In genomic region chr9:90580576-90580975, GRCh38 we compare ENCODE assay signal across 34 cellular contexts.
"Had no signal": no experiment of that assay in that cellular context is flagged by ENCODE, and none has a peak within 500 bp of the region (broad histone marks: within the 10 kb centered on the region; RNA-seq: fewer than 3 reads in every experiment).

No MANE protein-coding gene starts in this region.

- H3K36me3 ChIP-seq: breast epithelium, MG63, SJSA1 had no signal

- H3K4me1 ChIP-seq: body of pancreas, breast epithelium, SJSA1 had no signal

- H3K36me3 Mint-ChIP-seq: activated naive CD4-positive, alpha-beta T cell treated with anti-CD3 and anti-CD28 coated beads, Interleukin-2, amount 50 U/mL, for 24 hours; activated naive CD8-positive, alpha-beta T cell treated with anti-CD3 and anti-CD28 coated beads, Interleukin-2, amount 10 ng/mL, durations not matched to agents 7 days and 5 days had no signal

- H3K27ac Mint-ChIP-seq: activated CD4-positive, alpha-beta T cell treated with anti-CD3 and anti-CD28 coated beads for 36 hours; activated CD4-positive, alpha-beta T cell treated with anti-CD3 and anti-CD28 coated beads, Interleukin-2, amount 10 ng/mL, durations not matched to agents 7 days and 5 days; activated CD8-positive, alpha-beta T cell treated with anti-CD3 and anti-CD28 coated beads, Interleukin-2, amount 10 ng/mL, durations not matched to agents 7 days and 5 days; activated naive CD4-positive, alpha-beta T cell treated with anti-CD3 and anti-CD28 coated beads, Interleukin-2, amount 50 U/mL, for 24 hours; activated naive CD8-positive, alpha-beta T cell treated with anti-CD3 and anti-CD28 coated beads, Interleukin-2, amount 10 ng/mL, durations not matched to agents 7 days and 5 days; activated T-cell treated with anti-CD3 and anti-CD28 coated beads, Interleukin-2, amount 50 U/mL, for 24 hours; activated T-helper 2 cell treated with anti-CD3 and anti-CD28 coated beads, Interferon-gamma antibody, Interleukin-2, Interleukin-4, amounts not matched to agents 10 μg/mL and 5 μg/mL and 100 μg/mL, durations not matched to agents 14 hours and 24 hours and 36 hours; T-helper 1 cell treated with Interleukin-12 subunit alpha and Interleukin-12 subunit beta and Interleukin-4 antibody, amounts not matched to agents 30 μg/mL and 1 μg/mL, for 36 hours; T-helper 2 cell treated with Interferon-gamma antibody and Interleukin-4, amounts not matched to agents 5 μg/mL and 100 μg/mL, for 36 hours had no signal

- DNase-seq: activated CD4-positive, alpha-beta T cell treated with anti-CD3 and anti-CD28 coated beads for 36 hours; activated CD4-positive, alpha-beta T cell treated with anti-CD3 and anti-CD28 coated beads, Interleukin-2, amount 10 ng/mL, durations not matched to agents 7 days and 5 days; activated CD4-positive, alpha-beta T cell treated with anti-CD3 and anti-CD28 coated beads, Interleukin-2, amount 50 U/mL, for 48 hours; activated CD8-positive, alpha-beta T cell treated with anti-CD3 and anti-CD28 coated beads, Interleukin-2, amount 10 ng/mL, durations not matched to agents 7 days and 5 days; activated gamma-delta T cell; activated naive CD4-positive, alpha-beta T cell treated with Interleukin-2 at 50 U/mL for 16 hours; activated naive CD8-positive, alpha-beta T cell treated with anti-CD3 and anti-CD28 coated beads, Interleukin-2, amount 10 ng/mL, durations not matched to agents 7 days and 5 days; activated T-cell treated with anti-CD3 and anti-CD28 coated beads, Interleukin-2, amount 50 U/mL, for 24 hours; amygdala; body of pancreas; Kasumi-1; KG1; MV-4-11; NCI-H1092; NCI-H1436 treated with DMSO at 0.1 percent for 48 hours; NCI-H187; NCI-H2029 treated with DMSO at 0.1 percent for 48 hours; NCI-H2107; NCI-H2171 treated with DMSO at 0.1 percent for 48 hours; NCI-H2227 treated with DMSO at 0.1 percent for 48 hours; NCI-H446 treated with DMSO at 0.1 percent for 48 hours; NCI-H524 treated with DMSO at 0.1 percent for 48 hours; SHP77 treated with DMSO at 0.1 percent for 48 hours had no signal

- H3K4me1 Mint-ChIP-seq: activated CD4-positive, alpha-beta T cell treated with anti-CD3 and anti-CD28 coated beads for 36 hours; activated CD4-positive, alpha-beta T cell treated with anti-CD3 and anti-CD28 coated beads, Interleukin-2, amount 10 ng/mL, durations not matched to agents 7 days and 5 days; activated naive CD4-positive, alpha-beta T cell treated with anti-CD3 and anti-CD28 coated beads, Interleukin-2, amount 50 U/mL, for 24 hours; activated naive CD8-positive, alpha-beta T cell treated with anti-CD3 and anti-CD28 coated beads, Interleukin-2, amount 10 ng/mL, durations not matched to agents 7 days and 5 days had no signal

- H2AFZ ChIP-seq: PC-9 had no signal

- FAIRE-seq: astrocyte, TTC549 had no signal

- H3K27me3 ChIP-seq: body of pancreas, breast epithelium, MG63, SJSA1 had no signal

- H3K9me3 ChIP-seq: body of pancreas, breast epithelium, MG63, SJSA1, SK-N-SH had no signal

- H3K27me3 Mint-ChIP-seq: activated CD4-positive, alpha-beta T cell treated with anti-CD3 and anti-CD28 coated beads for 36 hours had no signal

- H3K4me3 Mint-ChIP-seq: activated CD4-positive, alpha-beta T cell treated with anti-CD3 and anti-CD28 coated beads for 36 hours; activated CD4-positive, alpha-beta T cell treated with anti-CD3 and anti-CD28 coated beads, Interleukin-2, amount 10 ng/mL, durations not matched to agents 7 days and 5 days; activated CD8-positive, alpha-beta T cell treated with anti-CD3 and anti-CD28 coated beads, Interleukin-2, amount 10 ng/mL, durations not matched to agents 7 days and 5 days; activated naive CD4-positive, alpha-beta T cell treated with anti-CD3 and anti-CD28 coated beads, Interleukin-2, amount 50 U/mL, for 24 hours; activated naive CD8-positive, alpha-beta T cell treated with anti-CD3 and anti-CD28 coated beads, Interleukin-2, amount 10 ng/mL, durations not matched to agents 7 days and 5 days; activated T-cell treated with anti-CD3 and anti-CD28 coated beads, Interleukin-2, amount 50 U/mL, for 24 hours; T-helper 1 cell treated with Interleukin-12 subunit alpha and Interleukin-12 subunit beta and Interleukin-4 antibody, amounts not matched to agents 30 μg/mL and 1 μg/mL, for 36 hours; T-helper 2 cell treated with Interferon-gamma antibody and Interleukin-4, amounts not matched to agents 5 μg/mL and 100 μg/mL, for 36 hours had no signal

- H3K9me3 Mint-ChIP-seq: activated CD4-positive, alpha-beta T cell treated with anti-CD3 and anti-CD28 coated beads, Interleukin-2, amount 10 ng/mL, durations not matched to agents 7 days and 5 days; activated naive CD4-positive, alpha-beta T cell treated with anti-CD3 and anti-CD28 coated beads, Interleukin-2, amount 50 U/mL, for 24 hours; activated naive CD8-positive, alpha-beta T cell treated with anti-CD3 and anti-CD28 coated beads, Interleukin-2, amount 10 ng/mL, durations not matched to agents 7 days and 5 days; activated T-cell treated with anti-CD3 and anti-CD28 coated beads, Interleukin-2, amount 50 U/mL, for 24 hours; activated T-helper 2 cell treated with anti-CD3 and anti-CD28 coated beads, Interferon-gamma antibody, Interleukin-2, Interleukin-4, amounts not matched to agents 10 μg/mL and 5 μg/mL and 100 μg/mL, durations not matched to agents 14 hours and 24 hours and 36 hours; T-helper 1 cell treated with Interleukin-12 subunit alpha and Interleukin-12 subunit beta and Interleukin-4 antibody, amounts not matched to agents 30 μg/mL and 1 μg/mL, for 36 hours; T-helper 2 cell treated with Interferon-gamma antibody and Interleukin-4, amounts not matched to agents 5 μg/mL and 100 μg/mL, for 36 hours had no signal

- H3K9me2 ChIP-seq: SK-N-SH had no signal

- H3K4me3 ChIP-seq: body of pancreas, breast epithelium, MG63, PC-9, SJSA1 had no signal

- H3K4me2 ChIP-seq: PC-9, SK-N-SH had no signal

- H3K27ac ChIP-seq: body of pancreas, breast epithelium, PC-9, SJSA1 had no signal

- H3K9ac ChIP-seq: SK-N-SH had no signal
